In genomic region chr7:30585675-30586074, GRCh38 we compare ENCODE assay signal across 25 cellular contexts. TPM values are rescaled to one million over a fixed set of nuclear protein-coding genes. Genes with fewer than 3 reads are reported as not detected.
DNase-seq lines count a peak whose midpoint lies in the region; ATAC-seq, FAIRE-seq and TF ChIP-seq lines count a peak whose summit lies in the region.
"Had no signal": no experiment of that assay in that cellular context is flagged by ENCODE, and none has a peak within 500 bp of the region (broad histone marks: within the 10 kb centered on the region; RNA-seq: fewer than 3 reads in every experiment).

No MANE protein-coding gene starts in this region.

- intact Hi-C loops in K562 (cut with micrococcal nuclease) = no loop called here

- H3K4me3 ChIP-seq in AG10803 (ENCODE audit: low read length) (no peak overlapping the region), GM23248 (no peak overlapping the region), K562 (no peak overlapping the region)
- H3K4me3 ChIP-seq: A549, BLaER1, SK-N-MC had no signal

- 53 to 71% methylated on average over 3 of the region's 3 CpGs for WGBS in GM23248 (ENCODE audit: low coverage in 1 of 2, low lambda C conversion rate in 2 of 2, missing lambda C conversion rate in 2 of 2), 2 experiments
- WGBS in K562 (ENCODE audit: insufficient coverage, low coverage, missing lambda C conversion rate) = 67% methylated on average over 3 of the region's 3 CpGs

- H3K4me2 ChIP-seq in GM23248 (ENCODE audit: unreplicated experiment) = no peak overlapping the region
- H3K4me2 ChIP-seq in K562 (ENCODE audit: insufficient read depth, low read length) = no peak overlapping the region
- H3K4me2 ChIP-seq: A549, BLaER1, KMS-11 had no signal

- no peaks in the 10 kb centered on the region for H3F3A ChIP-seq in GM23248 (ENCODE audit: insufficient read depth)

- no peak for FAIRE-seq in K562 (lab: Jason Lieb, UNC)
- FAIRE-seq: A549, GM12891 had no signal

- DNase-seq in AG10803 (ENCODE audit: low read depth) = peak; percentile 9
- peak; percentile 24 for DNase-seq in GM23248
- peak; percentile 49 to 81 for DNase-seq in NOMO-1 (lab: John Stamatoyannopoulos, UW; ENCODE audit: unreplicated experiment in 2 of 2)
- DNase-seq in K562 (ENCODE audit: extremely low read depth in 1 of 4, low spot score in 3 of 4) = no peak
- no peak for DNase-seq in activated effector memory CD4-positive, alpha-beta T cell treated with anti-CD3 and anti-CD28 coated beads, Interleukin-2, amount 50 U/mL, for 16 hours
- DNase-seq in T-helper 17 cell = no peak
- DNase-seq: Calu3; CD4-positive, alpha-beta memory T cell; DMS153; HCEC 1CT; NCI-H1092; NCI-H1436; NCI-H1930; NCI-H2227 treated with DMSO at 0.1 percent for 48 hours; NCI-H510A; Right ventricle myocardium superior; SW 1271 had no signal

- TF ChIP-seq RAD21 in K562 (CRISPR knock-in tag; conservative IDR thresholded peaks at IDR 0.05 in 1 of 2, IDR thresholded peaks at IDR 0.05 in 1 of 2) = no peak

- no peaks in the 10 kb centered on the region for H3K27me3 Mint-ChIP-seq in T-helper 17 cell
- H3K27me3 Mint-ChIP-seq: CD4-positive, alpha-beta memory T cell had no signal

- H3K36me3 ChIP-seq in GM23248 (ENCODE audit: low read depth) (peaks cover 36% of the 10 kb centered on the region), K562 (ENCODE audit: control insufficient read depth, insufficient read depth, low read length) (peaks cover 29% of the 10 kb centered on the region; the same call in 2 of the 3 replicates)

- in situ Hi-C loops in GM23248 (cut with MboI) (no loop called here), K562 (cut with MboI) (no loop called here)

- H3K9ac ChIP-seq in GM23248 = no peak overlapping the region
- no peak overlapping the region for H3K9ac ChIP-seq in K562 (ENCODE audit: insufficient read depth in 1 of 2, low read depth in 2 of 2, low read length in 2 of 2)
- H3K9ac ChIP-seq: BLaER1, KMS-11 had no signal

- ATAC-seq in K562 = no peak
- ATAC-seq in HG02885 (IDR thresholded peaks at IDR 0.05; ENCODE audit: poor library complexity, unreplicated experiment) = no peak
- ATAC-seq in GM18519 (IDR thresholded peaks at IDR 0.05; ENCODE audit: low FRiP score, unreplicated experiment) = no peak
- ATAC-seq in T-helper 17 cell = no peak
- ATAC-seq: A549 had no signal

- CTCF ChIA-PET in K562 (lab: Yijun Ruan, JAX; ENCODE audit: low intra/inter-chr PET ratio) = no interaction called here

- H3K4me3 Mint-ChIP-seq in T-helper 17 cell = no peak overlapping the region
- H3K4me3 Mint-ChIP-seq: CD4-positive, alpha-beta memory T cell had no signal

- H3K27me3 ChIP-seq in GM23248 (replicated peaks; ENCODE audit: insufficient read depth) (no peaks in the 10 kb centered on the region), K562 (ENCODE audit: control insufficient read depth in 2 of 2, insufficient read depth in 2 of 2, low read length in 2 of 2) (no peaks in the 10 kb centered on the region)
- H3K27me3 ChIP-seq: BLaER1 had no signal

- no peak overlapping the region for H2AFZ ChIP-seq in GM23248
- no peak overlapping the region for H2AFZ ChIP-seq in K562 (ENCODE audit: low read depth, low read length)

- H3K4me1 Mint-ChIP-seq in T-helper 17 cell = peaks cover 10% of the 10 kb centered on the region

- H3K27ac Mint-ChIP-seq in T-helper 17 cell = no peak overlapping the region
- H3K27ac Mint-ChIP-seq: CD4-positive, alpha-beta memory T cell had no signal

- H3K27ac ChIP-seq in GM23248 (no peak overlapping the region), K562 (ENCODE audit: extremely low read depth, low read depth, low read length) (no peak overlapping the region)
- H3K27ac ChIP-seq: A549, BLaER1, HL-60, KMS-11, SK-N-MC had no signal

- H4K20me1 ChIP-seq in GM23248 (ENCODE audit: insufficient read depth) = no peaks in the 10 kb centered on the region
- no peaks in the 10 kb centered on the region for H4K20me1 ChIP-seq in K562 (replicated peaks; ENCODE audit: control insufficient read depth, insufficient read depth, low read length)
- H4K20me1 ChIP-seq: BLaER1 had no signal

- TF ChIP-seq CTCF in AG10803 (conservative IDR thresholded peaks at IDR 0.05; ENCODE audit: low read length) = no peak
- TF ChIP-seq CTCF in K562 (IDR thresholded peaks at IDR 0.05 in 2 of 3, conservative IDR thresholded peaks at IDR 0.05 in 1 of 3; ENCODE audit: insufficient read depth in 2 of 3, low read depth in 1 of 3, low read length in 3 of 3) = no peak

- H3K9me3 ChIP-seq in GM23248 (ENCODE audit: low read depth) (no peaks in the 10 kb centered on the region), K562 (replicated peaks; ENCODE audit: control insufficient read depth, insufficient read depth, low read depth, low read length) (0 out of 2 replicates have a peak, but pooled peaks cover 3% of the 10 kb centered on the region), T-helper 17 cell (ENCODE audit: control insufficient read depth, low read length, poor library complexity, severe bottlenecking) (no peaks in the 10 kb centered on the region)
- H3K9me3 ChIP-seq: A549 had no signal

- H3K4me1 ChIP-seq in GM23248 (ENCODE audit: insufficient read depth) (no peaks in the 10 kb centered on the region), K562 (replicated peaks in 1 of 2; ENCODE audit: control insufficient read depth in 2 of 2, insufficient read depth in 2 of 2, low read length in 2 of 2) (no peaks in the 10 kb centered on the region)
- H3K4me1 ChIP-seq: A549, BLaER1 had no signal

- H3K9me2 ChIP-seq in GM23248 (ENCODE audit: insufficient read depth) = no peaks in the 10 kb centered on the region

- H3K79me2 ChIP-seq in GM23248 (ENCODE audit: insufficient read depth) = peaks cover 66% of the 10 kb centered on the region
- peaks cover 15% of the 10 kb centered on the region for H3K79me2 ChIP-seq in K562 (ENCODE audit: control insufficient read depth, insufficient read depth, low read length)

- H3K9me1 ChIP-seq in K562 (ENCODE audit: control insufficient read depth, insufficient read depth, low read length) = no peaks in the 10 kb centered on the region

- H3K36me3 Mint-ChIP-seq in T-helper 17 cell (ENCODE audit: low read depth) = peaks cover 5% of the 10 kb centered on the region

- no peak for TF ChIP-seq EP300 in K562 (IDR thresholded peaks at IDR 0.05; ENCODE audit: low read length)

- TF ChIP-seq POLR2A in K562 (conservative IDR thresholded peaks at IDR 0.05) = no peak

- POLR2A ChIA-PET in K562 (lab: Yijun Ruan, JAX) = interaction anchor here (0.8 to 1.1 kb wide), 2 partner anchors 10 to 101 kb away, joined by 3 read pairs; no protein-coding TSS in a partner anchor

- no TSS peak for BruUV-seq in K562 (replicated peaks; lab: Mats Ljungman, UMichigan)

TF ChIP-seq in K562, 482 proteins besides CTCF, POLR2A, EP300 and RAD21 (continues in another document):
- TF ChIP-seq FOXM1 (IDR thresholded peaks at IDR 0.05; ENCODE audit: low read depth) = no peak
- TF ChIP-seq FOXM1 (CRISPR knock-in tag; IDR thresholded peaks at IDR 0.05; ENCODE audit: low read depth) = no peak
- TF ChIP-seq GTF2F1 (IDR thresholded peaks at IDR 0.05; ENCODE audit: low read depth, low read length) = no peak
- no peak for TF ChIP-seq REST (CRISPR knock-in tag; IDR thresholded peaks at IDR 0.05; ENCODE audit: low read depth)

RNA-seq across cellular contexts. Expression of gene GARS1, which starts 9.0 kb away (rescaled TPM):
- 232 and 313 TPM in 2 replicates for total RNA-seq in GM23248 (2014; rRNA removed; shearing (Covaris generic))
- polyA plus RNA-seq in GM23248 (2016; fragmentation: Nextera tagmentation; extraction: Ambion mirVana) (471 and 498 TPM in 2 replicates), K562 (2011; rRNA removed) (391 and 636 TPM in 2 replicates), K562 (2014; fragmentation: Illumina TruSeq; extraction: Trizol) (650 and 769 TPM in 2 replicates), K562 (2014; fragmentation: Nextera tagmentation; extraction: Ambion mirVana) (100 to 1,000 TPM; 205 to 227 TPM), K562 (2014; rRNA removed) (234 and 319 TPM in 2 replicates)
- total RNA-seq in K562 (2011; cell fraction: chromatin; rRNA removed; ENCODE audit: low replicate concordance) = 222 and 446 TPM in 2 replicates
- total RNA-seq in K562 (2011; cell fraction: nucleolus; rRNA removed) = 158 and 190 TPM in 2 replicates
- 225 and 258 TPM in 2 replicates for total RNA-seq in K562 (2011; cell fraction: nucleoplasm; rRNA removed)
- total RNA-seq in K562 (2014; rRNA removed) (142 and 196 TPM in 2 replicates), K562 (2014; rRNA removed; fragmentation: Illumina TruSeq; extraction: Trizol) (272 and 300 TPM in 2 replicates), K562 (2015; rRNA removed; fragmentation: Illumina TruSeq; extraction: Trizol) (147 TPM in 2 replicates), K562 (2021) (270 and 312 TPM in 2 replicates), T-helper 17 cell (100 to 1,000 TPM in 1 of 2 donors, 10 to 100 TPM in 1; 84.6 to 114 TPM)
- polyA plus RNA-seq in K562 (2011; cell fraction: cytosol; rRNA removed) = 349 and 578 TPM in 2 replicates
- polyA plus RNA-seq in K562 (2011; cell fraction: nucleus; rRNA removed) = 440 and 547 TPM in 2 replicates
- polyA plus RNA-seq in K562 (2012) = 138 and 517 TPM in 2 replicates
- polyA minus RNA-seq in K562 (2011; rRNA and poly(A)+ RNA removed) = 421 and 586 TPM in 2 replicates
- polyA minus RNA-seq in K562 (2011; cell fraction: cytosol; rRNA and poly(A)+ RNA removed) = 264 and 340 TPM in 2 replicates
- 178 and 266 TPM in 2 replicates for polyA minus RNA-seq in K562 (2011; cell fraction: nucleus; rRNA and poly(A)+ RNA removed)

Comparison
In these comparisons a context has a peak if more than half of its experiments do, and no peak if none do; other contexts are left out.
1. DNase-seq: peak in AG10803 (single experiment), GM23248 (single experiment) and NOMO-1 (2 of 2); none in K562 (0 of 4), activated effector memory CD4-positive, alpha-beta T cell treated with anti-CD3 and anti-CD28 coated beads, Interleukin-2, amount 50 U/mL, for 16 hours (single experiment) and T-helper 17 cell (0 of 3).